18 cellular contexts compared by ENCODE assay signal in genomic region chr22:47142427-47143046, GRCh38.
DNase-seq lines count a peak whose midpoint lies in the region; ATAC-seq, FAIRE-seq and TF ChIP-seq lines count a peak whose summit lies in the region.
"Had no signal": no experiment of that assay in that cellular context is flagged by ENCODE, and none has a peak within 500 bp of the region (broad histone marks: within the 10 kb centered on the region; RNA-seq: fewer than 3 reads in every experiment).

No MANE protein-coding gene starts in this region.

- H3K4me3 ChIP-seq in body of pancreas (no peak overlapping the region), esophagus squamous epithelium (no peak overlapping the region), osteoblast (ENCODE audit: insufficient read depth, low read length) (no peak overlapping the region)
- H3K4me3 ChIP-seq: GM12878, GM23338 had no signal

- no peaks in the 10 kb centered on the region for H3K9me3 Mint-ChIP-seq in nephron progenitor cell
- H3K9me3 Mint-ChIP-seq: GM23338, H9, HFFc6 had no signal

- H2AFZ ChIP-seq in osteoblast (ENCODE audit: low read length), result no peak overlapping the region
- H2AFZ ChIP-seq: GM23338 had no signal

- intact Hi-C loops in body of pancreas (cut with DNase I) (no loop called here), esophagus squamous epithelium (cut with DNase I) (no loop called here)

- H3K9me3 ChIP-seq in body of pancreas, result no peaks in the 10 kb centered on the region
- H3K9me3 ChIP-seq in esophagus squamous epithelium, result no peaks in the 10 kb centered on the region
- no peaks in the 10 kb centered on the region for H3K9me3 ChIP-seq in osteoblast (ENCODE audit: low read depth, low read length)
- H3K9me3 ChIP-seq: Caco-2 had no signal

- H3K4me3 Mint-ChIP-seq in nephron progenitor cell, result no peak overlapping the region
- H3K4me3 Mint-ChIP-seq: CD4-positive, alpha-beta memory T cell; GM23338; H9; HFFc6 had no signal

- H3K4me1 Mint-ChIP-seq in nephron progenitor cell, result peaks cover 25% of the 10 kb centered on the region
- H3K4me1 Mint-ChIP-seq: GM23338 had no signal

- peak; percentile 87 for FAIRE-seq in urothelium cell line (lab: Jason Lieb, UNC)
- FAIRE-seq: G401.6, GM12878, GM19239 had no signal

- H3K4me2 ChIP-seq in osteoblast (ENCODE audit: insufficient read depth, low read length), result no peak overlapping the region
- H3K4me2 ChIP-seq: GM23338 had no signal

- no peaks in the 10 kb centered on the region for H3K27me3 ChIP-seq in body of pancreas
- H3K27me3 ChIP-seq in esophagus squamous epithelium, result no peaks in the 10 kb centered on the region
- H3K27me3 ChIP-seq in osteoblast (ENCODE audit: insufficient read depth, low read length), result no peaks in the 10 kb centered on the region

- H3K27ac ChIP-seq in body of pancreas (peak overlapping the region; percentile 57 to 90 (median 61)), esophagus squamous epithelium (peak overlapping the region in 3 of 4 donors; percentile 51 to 85 (median 81)), osteoblast (ENCODE audit: low read depth, low read length) (no peak overlapping the region)

- H3K27me3 Mint-ChIP-seq in nephron progenitor cell (ENCODE audit: low read depth, poor library complexity), result peaks cover 3% of the 10 kb centered on the region
- H3K27me3 Mint-ChIP-seq: CD4-positive, alpha-beta memory T cell had no signal

- TF ChIP-seq CTCF in body of pancreas (IDR thresholded peaks at IDR 0.05) (no peak), esophagus squamous epithelium (IDR thresholded peaks at IDR 0.05) (no peak), nephron progenitor cell (IDR thresholded peaks at IDR 0.05) (no peak), osteoblast (IDR thresholded peaks at IDR 0.05; ENCODE audit: extremely low read depth, low read depth, low read length) (no peak)

- no peak for TF ChIP-seq POLR2A in body of pancreas (IDR thresholded peaks at IDR 0.05)
- TF ChIP-seq POLR2A in esophagus squamous epithelium (IDR thresholded peaks at IDR 0.05), result no peak

- no peak for ATAC-seq in body of pancreas
- no peak for ATAC-seq in GM19351 (IDR thresholded peaks at IDR 0.05; ENCODE audit: unreplicated experiment)
- ATAC-seq: GM12878, GM23338, HCT116 had no signal

- H3K27ac Mint-ChIP-seq in nephron progenitor cell, result no peak overlapping the region
- H3K27ac Mint-ChIP-seq: CD4-positive, alpha-beta memory T cell; GM23338; H9; HFFc6 had no signal

- H3K79me2 ChIP-seq in osteoblast (ENCODE audit: insufficient read depth, low read length), result no peaks in the 10 kb centered on the region

- peaks cover 26% of the 10 kb centered on the region for H3K4me1 ChIP-seq in body of pancreas
- peaks cover 15 to 35% (median 21%) of the 10 kb centered on the region in 3 donors for H3K4me1 ChIP-seq in esophagus squamous epithelium
- no peaks in the 10 kb centered on the region for H3K4me1 ChIP-seq in osteoblast (ENCODE audit: insufficient read depth, low read length)
- H3K4me1 ChIP-seq: Caco-2 had no signal

- 60 to 83% methylated on average over 1 to 2 of the region's 2 CpGs for WGBS in body of pancreas, 2 donors
- WGBS in esophagus squamous epithelium, 2 donors, result 60% methylated on average over 1 of the region's 2 CpGs; no CpG with 5 or more reads in 1 of the 2 donors

- peaks cover 2% of the 10 kb centered on the region for H4K20me1 ChIP-seq in osteoblast (ENCODE audit: insufficient read depth, low read length)

- no peaks in the 10 kb centered on the region for H3K36me3 Mint-ChIP-seq in nephron progenitor cell (ENCODE audit: low read depth)

- DNase-seq in body of pancreas (no peak), esophagus squamous epithelium (lab: John Stamatoyannopoulos, UW) (no peak), urothelium cell line (ENCODE audit: low spot score) (no peak), nephron progenitor cell (no peak), osteoblast (ENCODE audit: insufficient read length, low spot score, missing footprints) (no peak)
- DNase-seq: C1 segment of cervical spinal cord; Caco-2; CD4-positive, alpha-beta memory T cell; DMS153; DND-41; H9; HFFc6 had no signal

- H3K36me3 ChIP-seq in body of pancreas (replicated peaks in 1 of 2; ENCODE audit: insufficient read depth in 1 of 2, low read depth in 2 of 2) (no peaks in the 10 kb centered on the region), esophagus squamous epithelium (peaks cover 0 to 12% (median 0%) of the 10 kb centered on the region in 3 donors), osteoblast (ENCODE audit: insufficient read depth, low read length) (no peaks in the 10 kb centered on the region)
